ENCODE assay signal across 1 cellular context in the genomic region with DNA sequence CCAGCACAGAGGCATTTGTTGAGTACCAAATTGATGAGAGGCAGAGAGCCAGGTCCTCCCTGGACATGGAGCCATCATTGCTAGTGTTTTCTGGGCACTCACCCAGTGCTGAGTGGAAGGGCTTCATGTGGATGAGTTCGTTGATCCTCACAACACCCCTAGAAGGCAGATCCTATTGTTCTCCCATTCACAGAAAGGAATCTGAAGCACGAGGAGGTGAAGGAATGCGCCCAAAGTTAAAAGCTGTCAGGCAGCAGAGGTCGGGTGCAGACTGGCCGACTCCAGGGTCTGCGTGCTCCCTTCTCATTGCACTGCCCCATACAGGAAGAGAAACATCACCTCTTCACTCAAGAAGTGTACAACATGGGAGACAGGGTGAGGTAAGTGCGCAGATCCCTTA.
TF ChIP-seq lines count a peak whose summit lies in the region.

No MANE protein-coding gene starts in this region.

TF ChIP-seq in GM23338, 12 proteins besides CTCF, POLR2A, EP300 and RAD21:
- TF ChIP-seq CREB1 (CRISPR knock-in tag; IDR thresholded peaks at IDR 0.05; ENCODE audit: low read depth) (no peak), ETS1 (IDR thresholded peaks at IDR 0.05) (no peak)
TF ChIP-seq in GM23338: peak in this region for 0.
